ENCODE assay signal across 8 cellular contexts in genomic region chr19:52821206-52821960, GRCh38. TPM values are rescaled to one million over a fixed set of nuclear protein-coding genes. Genes with fewer than 3 reads are reported as not detected.
A peak's percentile ranks its signal among the peaks of the same experiment; 100 is the strongest.
DNase-seq lines count a peak whose midpoint lies in the region; ATAC-seq and TF ChIP-seq lines count a peak whose summit lies in the region.
"Not testable (repeated sequence)": the region's sequence is repeated elsewhere in the genome, so short reads cannot be mapped to it uniquely, and the experiment has no call there.

Gene ZNF28 (minus strand): TSS chr19:52821633. CDS start chr19:52817958, 3,675 bp downstream.

- 1 to 2% methylated on average over 21 to 38 of the region's 44 CpGs for WGBS in esophagus, 2 donors

- CTCF ChIA-PET in PC-9 (lab: Charles Lee) = interaction anchor here (0.7 kb wide), 1 partner anchor 221 kb away, joined by 4 read pairs; no protein-coding TSS in a partner anchor

- not testable (repeated sequence) for H3K79me2 ChIP-seq in PC-9 (ENCODE audit: low read depth)

- intact Hi-C loops in PC-9 (cut with micrococcal nuclease; ENCODE audit: unreplicated experiment) = not testable (repeated sequence)

- H3K9me2 ChIP-seq in PC-9 (ENCODE audit: insufficient read depth) = not testable (repeated sequence)

- peak; percentile 99 for ATAC-seq in GM21381 (IDR thresholded peaks at IDR 0.05; ENCODE audit: unreplicated experiment)

- not testable (repeated sequence) for H3K27me3 ChIP-seq in PC-9 (ENCODE audit: insufficient read depth, low read depth); esophagus (ENCODE audit: control insufficient read depth in 1 of 2, insufficient read depth in 2 of 2, low read length in 2 of 2); mononuclear cell (ENCODE audit: insufficient read depth, low read length)

- not testable (repeated sequence) for H3F3A ChIP-seq in PC-9 (ENCODE audit: insufficient read depth, low read depth)

- DNase-seq in COLO668 (lab: John Stamatoyannopoulos, UW; ENCODE audit: unreplicated experiment) (peak; percentile 73), HT1080 (ENCODE audit: low read depth) (peak; percentile 56), PC-9 (peak in 1 of 2 experiments; percentile 67)
- peak; percentile 77 for DNase-seq in activated T-cell treated with anti-CD3 and anti-CD28 coated beads, Interleukin-2, amount 50 U/mL, for 24 hours
- DNase-seq in stimulated activated CD8-positive, alpha-beta memory T cell treated with anti-CD3 and anti-CD28 coated beads, Interleukin-12 subunit alpha, Interleukin-12 subunit beta, amount 100 ng/mL, for 4 hours (ENCODE audit: low read depth) = peak; percentile 52

- H3K4me3 Mint-ChIP-seq in activated T-cell treated with anti-CD3 and anti-CD28 coated beads, Interleukin-2, amount 50 U/mL, for 24 hours = peak within 1 kb of the TSS; percentile 91

- TF ChIP-seq CTCF in PC-9 (conservative IDR thresholded peaks at IDR 0.05) = not testable (repeated sequence)

- BruUV-seq in PC-9 (replicated peaks; lab: Mats Ljungman, UMichigan) = not testable (repeated sequence)

- peaks cover 27% of the 10 kb centered on the region for H3K4me1 Mint-ChIP-seq in activated T-cell treated with anti-CD3 and anti-CD28 coated beads, Interleukin-2, amount 50 U/mL, for 24 hours (ENCODE audit: low read depth)

- not testable (repeated sequence) for H3K4me1 ChIP-seq in PC-9 (replicated peaks; ENCODE audit: insufficient read depth); esophagus (ENCODE audit: control insufficient read depth in 2 of 2, insufficient read depth in 2 of 2, low read length in 1 of 2); mononuclear cell (ENCODE audit: insufficient read depth, low read length)

- H3K27ac ChIP-seq in PC-9 = not testable (repeated sequence)
- peak within 1 kb of the TSS in 1 of 2 donors; percentile 13 for H3K27ac ChIP-seq in esophagus (ENCODE audit: low read depth in 2 of 2, low read length in 1 of 2)

- peak within 1 kb of the TSS; percentile 93 for H3K27ac Mint-ChIP-seq in activated T-cell treated with anti-CD3 and anti-CD28 coated beads, Interleukin-2, amount 50 U/mL, for 24 hours

- peak within 1 kb of the TSS; percentile 92 for H3K4me3 ChIP-seq in PC-9
- H3K4me3 ChIP-seq in esophagus (ENCODE audit: low read depth in 1 of 2, low read length in 2 of 2) = peak within 1 kb of the TSS; percentile 65 to 80
- H3K4me3 ChIP-seq in mononuclear cell (ENCODE audit: low read length) = peak within 1 kb of the TSS; percentile 59

- H3K27me3 Mint-ChIP-seq in activated T-cell treated with anti-CD3 and anti-CD28 coated beads, Interleukin-2, amount 50 U/mL, for 24 hours = not testable (repeated sequence)

- not testable (repeated sequence) for H4K20me1 ChIP-seq in PC-9 (ENCODE audit: insufficient read depth)

- peaks cover 30% of the 10 kb centered on the region for H3K9me3 Mint-ChIP-seq in activated T-cell treated with anti-CD3 and anti-CD28 coated beads, Interleukin-2, amount 50 U/mL, for 24 hours

- H3K4me2 ChIP-seq in PC-9 = peak within 1 kb of the TSS; percentile 93

- peaks cover 50% of the 10 kb centered on the region for H3K36me3 Mint-ChIP-seq in activated T-cell treated with anti-CD3 and anti-CD28 coated beads, Interleukin-2, amount 50 U/mL, for 24 hours (ENCODE audit: low read depth)

- peak within 1 kb of the TSS; percentile 100 for H2AFZ ChIP-seq in PC-9

- POLR2A ChIA-PET in PC-9 (lab: Charles Lee; ENCODE audit: unreplicated experiment) = not testable (repeated sequence)

- H3K36me3 ChIP-seq in PC-9 (ENCODE audit: low read depth) = peaks cover 11% of the 10 kb centered on the region; the same call in 1 of the 2 replicates
- H3K36me3 ChIP-seq in esophagus (ENCODE audit: control insufficient read depth in 2 of 2, insufficient read depth in 2 of 2, low read length in 1 of 2) = not testable (repeated sequence)

- H3K9me3 ChIP-seq in PC-9 (ENCODE audit: insufficient read depth, low read depth) = peaks cover 22% of the 10 kb centered on the region
- not testable (repeated sequence) for H3K9me3 ChIP-seq in esophagus (ENCODE audit: control insufficient read depth in 2 of 2, insufficient read depth in 1 of 2, low read depth in 1 of 2, low read length in 1 of 2); mononuclear cell (ENCODE audit: low read depth, low read length)

RNA-seq across cellular contexts. Expression of gene ZNF28, which starts in this region (rescaled TPM):
- total RNA-seq in HT1080 (2014; rRNA removed; shearing (Covaris generic)) = 4.0 and 7.4 TPM in 2 replicates
- polyA plus RNA-seq in HT1080 (2015; cell fraction: cytosol; rRNA removed) = 0.95 and 1.4 TPM in 2 replicates
- 1.2 and 1.6 TPM in 2 replicates for polyA plus RNA-seq in HT1080 (2015; cell fraction: nucleus; rRNA removed)
- total RNA-seq in PC-9 (2021) (18.3 and 29.5 TPM in 2 replicates), mononuclear cell (3.3 TPM)
- polyA plus RNA-seq in esophagus = 1 to 10 TPM; 2.3 to 2.6 TPM
